ENCODE assay signal across 11 cellular contexts in the genomic region with DNA sequence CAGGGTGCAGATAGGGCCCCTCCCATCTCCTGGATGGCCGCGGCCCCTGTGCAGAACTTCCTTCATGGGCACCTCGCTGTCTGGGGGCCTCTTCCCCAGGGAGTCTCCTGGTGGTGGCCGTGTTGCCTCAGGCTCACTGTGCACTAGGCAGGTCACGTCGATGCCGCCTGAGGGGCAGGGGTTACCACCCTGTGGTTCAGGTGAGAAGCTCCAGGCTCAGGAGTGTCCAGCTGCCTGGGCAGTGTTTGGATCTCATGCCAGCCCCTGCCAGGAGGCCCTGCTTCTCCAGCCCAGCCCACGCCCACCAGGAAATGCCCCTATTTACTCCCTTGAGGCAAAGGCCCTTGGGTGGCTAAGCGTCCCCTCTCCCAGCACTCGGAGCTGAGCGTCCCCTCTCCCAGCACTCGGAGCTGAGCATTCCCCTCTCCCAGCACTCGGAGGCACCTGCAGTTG. TPM values are rescaled to one million over a fixed set of nuclear protein-coding genes. Genes with fewer than 3 reads are reported as not detected.
DNase-seq lines count a peak whose midpoint lies in the region; TF ChIP-seq lines count a peak whose summit lies in the region.
"Had no signal": no experiment of that assay in that cellular context is flagged by ENCODE, and none has a peak within 500 bp of the region (broad histone marks: within the 10 kb centered on the region; RNA-seq: fewer than 3 reads in every experiment).

No MANE protein-coding gene starts in this region.

- no peak for DNase-seq in activated CD4-positive, alpha-beta T cell treated with anti-CD3 and anti-CD28 coated beads, Interleukin-2, amount 10 ng/mL, durations not matched to agents 7 days and 5 days
- no peak for DNase-seq in activated CD4-positive, alpha-beta T cell treated with anti-CD3 and anti-CD28 coated beads, Interleukin-2, amount 50 U/mL, for 1 hour
- DNase-seq in NB4 (ENCODE audit: low read depth) (no peak), glutamatergic neuron (peak; percentile 35), retina (peak; percentile 67), stomach (no peak), prostate gland (ENCODE audit: low spot score) (no peak)
- DNase-seq in stimulated activated CD4-positive, alpha-beta T cell treated with anti-CD3 and anti-CD28 coated beads, Interleukin-15, amount 100 ng/mL, for 24 hours = no peak
- DNase-seq: GOT3, NCI-H2081 treated with DMSO at 0.1 percent for 48 hours, T-helper 9 cell had no signal

- TF ChIP-seq EP300 in stomach (IDR thresholded peaks at IDR 0.05) = no peak

- peaks cover 76% of the 10 kb centered on the region for H3K4me1 Mint-ChIP-seq in activated CD4-positive, alpha-beta T cell treated with anti-CD3 and anti-CD28 coated beads, Interleukin-2, amount 10 ng/mL, durations not matched to agents 7 days and 5 days
- peaks cover 4% of the 10 kb centered on the region for H3K4me1 Mint-ChIP-seq in glutamatergic neuron (ENCODE audit: low read depth, unreplicated experiment)

- H3K27ac ChIP-seq in stomach = no peak overlapping the region
- H3K27ac ChIP-seq in prostate gland = no peak overlapping the region

- H3K27me3 ChIP-seq in stomach (peaks cover 0 to 38% (median 25%) of the 10 kb centered on the region in 3 donors), prostate gland (replicated peaks; ENCODE audit: insufficient read depth) (no peaks in the 10 kb centered on the region)

- POLR2A ChIA-PET in activated CD4-positive, alpha-beta T cell treated with anti-CD3 and anti-CD28 coated beads, Interleukin-2, amount 10 ng/mL, durations not matched to agents 7 days and 5 days (lab: Charles Lee) = no interaction called here

- H3K4me1 ChIP-seq in stomach = peaks cover 7 to 41% (median 16%) of the 10 kb centered on the region in 4 donors
- H3K4me1 ChIP-seq in prostate gland (replicated peaks) = no peaks in the 10 kb centered on the region

- H3K9me3 ChIP-seq in stomach (no peaks in the 10 kb centered on the region), prostate gland (no peaks in the 10 kb centered on the region)

- H3K9me3 Mint-ChIP-seq in activated CD4-positive, alpha-beta T cell treated with anti-CD3 and anti-CD28 coated beads, Interleukin-2, amount 10 ng/mL, durations not matched to agents 7 days and 5 days = peaks cover under 1% of the 10 kb centered on the region
- H3K9me3 Mint-ChIP-seq in glutamatergic neuron (ENCODE audit: unreplicated experiment) = peaks cover 6% of the 10 kb centered on the region

- H3K4me3 ChIP-seq in NB4 (ENCODE audit: low read depth, low read length) = peak overlapping the region; percentile 92
- H3K4me3 ChIP-seq in stomach = peak overlapping the region in 2 of 4 donors; percentile 44 to 52
- H3K4me3 ChIP-seq in prostate gland = no peak overlapping the region

- H3K36me3 ChIP-seq in stomach = peaks cover 0 to 3% (median 0%) of the 10 kb centered on the region in 4 donors
- no peaks in the 10 kb centered on the region for H3K36me3 ChIP-seq in prostate gland

- H3K27me3 Mint-ChIP-seq in activated CD4-positive, alpha-beta T cell treated with anti-CD3 and anti-CD28 coated beads, Interleukin-2, amount 10 ng/mL, durations not matched to agents 7 days and 5 days = no peaks in the 10 kb centered on the region
- peaks cover 17% of the 10 kb centered on the region for H3K27me3 Mint-ChIP-seq in glutamatergic neuron (ENCODE audit: unreplicated experiment)

- no peak for TF ChIP-seq CTCF in NB4 (IDR thresholded peaks at IDR 0.05; ENCODE audit: low read depth, low read length)
- no peak for TF ChIP-seq CTCF in glutamatergic neuron (IDR thresholded peaks at IDR 0.05; ENCODE audit: partially characterized antibody, unreplicated experiment)
- no peak for TF ChIP-seq CTCF in stomach (IDR thresholded peaks at IDR 0.05)
- no peak for TF ChIP-seq CTCF in prostate gland (IDR thresholded peaks at IDR 0.05)

- intact Hi-C loops in stomach (cut with DNase I; ENCODE audit: low total_unique reads) = no loop called here
- intact Hi-C loops in prostate gland (cut with DNase I) = no loop called here

- peak overlapping the region; percentile 72 for H3K27ac Mint-ChIP-seq in activated CD4-positive, alpha-beta T cell treated with anti-CD3 and anti-CD28 coated beads, Interleukin-2, amount 10 ng/mL, durations not matched to agents 7 days and 5 days
- no peak overlapping the region for H3K27ac Mint-ChIP-seq in glutamatergic neuron (ENCODE audit: unreplicated experiment)

- WGBS in stomach, 5 donors = 43 to 81% (median 60%) methylated on average over 10 to 13 of the region's 13 CpGs
- 71% methylated on average over 12 of the region's 13 CpGs for WGBS in prostate gland

- H3K36me3 Mint-ChIP-seq in activated CD4-positive, alpha-beta T cell treated with anti-CD3 and anti-CD28 coated beads, Interleukin-2, amount 10 ng/mL, durations not matched to agents 7 days and 5 days (ENCODE audit: low read depth) = peaks cover 47% of the 10 kb centered on the region
- peaks cover 5% of the 10 kb centered on the region for H3K36me3 Mint-ChIP-seq in glutamatergic neuron (ENCODE audit: unreplicated experiment)

- TF ChIP-seq POLR2A in NB4 (IDR thresholded peaks at IDR 0.05; ENCODE audit: extremely low read depth, insufficient read length) (no peak), stomach (IDR thresholded peaks at IDR 0.05) (no peak), prostate gland (IDR thresholded peaks at IDR 0.05) (no peak)

- CTCF ChIA-PET in activated CD4-positive, alpha-beta T cell treated with anti-CD3 and anti-CD28 coated beads, Interleukin-2, amount 10 ng/mL, durations not matched to agents 7 days and 5 days (lab: Charles Lee) = interaction anchor here (1.0 to 1.7 kb wide), 6 partner anchors 8 to 408 kb away, joined by 3 to 5 read pairs (median 4); partner anchors contain the start of gene UBE2G2

- peak overlapping the region; percentile 99 for H3K4me3 Mint-ChIP-seq in activated CD4-positive, alpha-beta T cell treated with anti-CD3 and anti-CD28 coated beads, Interleukin-2, amount 10 ng/mL, durations not matched to agents 7 days and 5 days
- H3K4me3 Mint-ChIP-seq in glutamatergic neuron (ENCODE audit: unreplicated experiment) = peak overlapping the region; percentile 83

RNA-seq across cellular contexts. Expression of gene ITGB2, which starts 2.1 kb away (rescaled TPM):
- total RNA-seq in activated CD4-positive, alpha-beta T cell treated with anti-CD3 and anti-CD28 coated beads, Interleukin-2, amount 10 ng/mL, durations not matched to agents 7 days and 5 days = 100 to 1,000 TPM; 439 to 500 TPM
- 0.91 TPM for total RNA-seq in glutamatergic neuron (ENCODE audit: unreplicated experiment)
- total RNA-seq in stomach = 10 to 100 TPM in 3 of 5 donors, 1 to 10 TPM in 2; 3.5 to 72.2 (median 14.2) TPM
- polyA plus RNA-seq in stomach = 10 to 100 TPM in 2 of 3 donors, 1 to 10 TPM in 1; 6.7 to 25.3 (median 24.1) TPM
- total RNA-seq in prostate gland = 10 to 100 TPM; 23.1 to 56.1 TPM

RNA-seq across cellular contexts. Expression of gene SLX9, which starts 21.2 kb away (rescaled TPM):
- 10 to 100 TPM; 32.7 to 39.8 TPM for total RNA-seq in activated CD4-positive, alpha-beta T cell treated with anti-CD3 and anti-CD28 coated beads, Interleukin-2, amount 10 ng/mL, durations not matched to agents 7 days and 5 days
- total RNA-seq in glutamatergic neuron (ENCODE audit: unreplicated experiment) = 30.7 TPM
- 10 to 100 TPM in 3 of 5 donors, 1 to 10 TPM in 2; 5.4 to 83.4 (median 13.4) TPM for total RNA-seq in stomach
- polyA plus RNA-seq in stomach = 10 to 100 TPM; 19.9 to 37.0 (median 24.4) TPM
- 10 to 100 TPM; 21.4 to 24.8 TPM for total RNA-seq in prostate gland

RNA-seq across cellular contexts. Expression of gene PTTG1IP, which starts 45.1 kb away (rescaled TPM):
- total RNA-seq in activated CD4-positive, alpha-beta T cell treated with anti-CD3 and anti-CD28 coated beads, Interleukin-2, amount 10 ng/mL, durations not matched to agents 7 days and 5 days = 10 to 100 TPM; 70.2 to 79.9 TPM
- total RNA-seq in glutamatergic neuron (ENCODE audit: unreplicated experiment) = 249 TPM
- total RNA-seq in stomach = 100 to 1,000 TPM in 4 of 5 donors, 10 to 100 TPM in 1; 85.7 to 253 (median 164) TPM
- 10 to 100 TPM; 61.3 to 96.3 (median 75.8) TPM for polyA plus RNA-seq in stomach
- 100 to 1,000 TPM; 216 to 244 TPM for total RNA-seq in prostate gland

Comparison
In these comparisons a context has a peak if more than half of its experiments do, and no peak if none do; other contexts are left out.
1. DNase-seq: peak in glutamatergic neuron (single experiment) and retina (single experiment); none in activated CD4-positive, alpha-beta T cell treated with anti-CD3 and anti-CD28 coated beads, Interleukin-2, amount 10 ng/mL, durations not matched to agents 7 days and 5 days (single experiment), activated CD4-positive, alpha-beta T cell treated with anti-CD3 and anti-CD28 coated beads, Interleukin-2, amount 50 U/mL, for 1 hour (single experiment), NB4 (single experiment), stomach (single experiment), stimulated activated CD4-positive, alpha-beta T cell treated with anti-CD3 and anti-CD28 coated beads, Interleukin-15, amount 100 ng/mL, for 24 hours (single experiment) and prostate gland (single experiment).
2. RNA of gene ITGB2, which starts 2.1 kb away (total RNA-seq): 439 to 500 TPM in activated CD4-positive, alpha-beta T cell treated with anti-CD3 and anti-CD28 coated beads, Interleukin-2, amount 10 ng/mL, durations not matched to agents 7 days and 5 days; 23.1 to 56.1 TPM in prostate gland, 3.5 to 72.2 TPM in stomach and 0.91 TPM in glutamatergic neuron (single experiment); every median in the first group is over 4 times any median in the second.